ENCODE assay signal across 9 cellular contexts in the genomic region with DNA sequence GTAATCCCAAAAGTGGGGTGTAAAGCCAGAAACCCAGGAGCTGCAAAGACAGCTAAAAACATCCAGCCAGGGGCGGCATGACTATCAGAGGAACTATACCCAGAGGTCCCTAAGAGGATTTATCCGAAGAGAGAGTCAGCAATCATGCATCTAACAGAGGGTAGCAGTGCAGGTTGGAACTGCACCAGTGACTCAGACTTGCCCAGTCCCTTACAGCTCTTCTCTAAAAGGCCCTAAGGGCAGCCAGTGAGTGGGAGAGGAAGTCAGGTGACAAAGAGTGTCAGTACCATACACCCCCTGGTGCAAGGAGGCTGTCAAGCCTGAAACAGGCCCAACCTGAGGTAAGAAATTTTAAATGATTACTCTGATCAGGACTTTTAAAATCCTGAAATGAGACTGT.
DNase-seq lines count a peak whose midpoint lies in the region; ATAC-seq and TF ChIP-seq lines count a peak whose summit lies in the region.
"Had no signal": no experiment of that assay in that cellular context is flagged by ENCODE, and none has a peak within 500 bp of the region (broad histone marks: within the 10 kb centered on the region; RNA-seq: fewer than 3 reads in every experiment).

No MANE protein-coding gene starts in this region.

- peak overlapping the region; percentile 40 for H3K27ac Mint-ChIP-seq in activated CD4-positive, alpha-beta memory T cell treated with anti-CD3 and anti-CD28 coated beads, Interleukin-2, amount 10 ng/mL, durations not matched to agents 7 days and 5 days

- H3K36me3 Mint-ChIP-seq in activated CD4-positive, alpha-beta memory T cell treated with anti-CD3 and anti-CD28 coated beads, Interleukin-2, amount 10 ng/mL, durations not matched to agents 7 days and 5 days (ENCODE audit: low read depth) = peaks cover 28% of the 10 kb centered on the region

- H3K27me3 ChIP-seq in prostate gland (replicated peaks; ENCODE audit: insufficient read depth) = no peaks in the 10 kb centered on the region

- WGBS in prostate gland = 90% methylated on average over 2 of the region's 2 CpGs

- H3K27ac ChIP-seq in prostate gland (no peak overlapping the region), caudate nucleus (ENCODE audit: low read depth, low read length) (no peak overlapping the region)

- intact Hi-C loops in left colon (cut with DNase I, micrococcal nuclease) = no loop called here
- intact Hi-C loops in prostate gland (cut with DNase I) = no loop called here

- no peak overlapping the region for H3K4me3 Mint-ChIP-seq in activated CD4-positive, alpha-beta memory T cell treated with anti-CD3 and anti-CD28 coated beads, Interleukin-2, amount 10 ng/mL, durations not matched to agents 7 days and 5 days

- DNase-seq in EH (ENCODE audit: low read depth) = peak; percentile 60
- DNase-seq in activated CD4-positive, alpha-beta memory T cell treated with anti-CD3 and anti-CD28 coated beads, Interleukin-2, amount 10 ng/mL, durations not matched to agents 7 days and 5 days = peak; percentile 39
- DNase-seq in left colon = peak in 1 of 2 donors; percentile 24
- no peak for DNase-seq in epidermal melanocyte (ENCODE audit: insufficient read length, low spot score)
- DNase-seq in prostate gland (ENCODE audit: low spot score) = no peak
- DNase-seq in caudate nucleus (lab: John Stamatoyannopoulos, UW) = no peak

- H3K4me1 Mint-ChIP-seq in activated CD4-positive, alpha-beta memory T cell treated with anti-CD3 and anti-CD28 coated beads, Interleukin-2, amount 10 ng/mL, durations not matched to agents 7 days and 5 days = peaks cover 33% of the 10 kb centered on the region

- H3K9me3 ChIP-seq in prostate gland = no peaks in the 10 kb centered on the region

- H3K4me3 ChIP-seq in prostate gland = no peak overlapping the region

- no peak for TF ChIP-seq POLR2A in prostate gland (IDR thresholded peaks at IDR 0.05)

- H3K27me3 Mint-ChIP-seq in activated CD4-positive, alpha-beta memory T cell treated with anti-CD3 and anti-CD28 coated beads, Interleukin-2, amount 10 ng/mL, durations not matched to agents 7 days and 5 days = no peaks in the 10 kb centered on the region
- H3K27me3 Mint-ChIP-seq: IgD-negative memory B cell had no signal

- POLR2A ChIA-PET in activated CD4-positive, alpha-beta memory T cell treated with anti-CD3 and anti-CD28 coated beads, Interleukin-2, amount 10 ng/mL, durations not matched to agents 7 days and 5 days (lab: Charles Lee) = interaction anchor here (1.4 kb wide), 2 partner anchors 26 to 87 kb away, joined by 3 to 5 read pairs; no protein-coding TSS in a partner anchor

- H3K9me3 Mint-ChIP-seq in activated CD4-positive, alpha-beta memory T cell treated with anti-CD3 and anti-CD28 coated beads, Interleukin-2, amount 10 ng/mL, durations not matched to agents 7 days and 5 days = no peaks in the 10 kb centered on the region
- H3K9me3 Mint-ChIP-seq: IgD-negative memory B cell had no signal

- ATAC-seq in GM19452 (IDR thresholded peaks at IDR 0.05; ENCODE audit: unreplicated experiment) = peak; percentile 93
- peak; percentile 99 for ATAC-seq in HG03378 (IDR thresholded peaks at IDR 0.05; ENCODE audit: unreplicated experiment)
- peak; percentile 52 for ATAC-seq in left colon

- no peak for TF ChIP-seq CTCF in prostate gland (IDR thresholded peaks at IDR 0.05)

- no peaks in the 10 kb centered on the region for H3K4me1 ChIP-seq in prostate gland (replicated peaks)

- H3K36me3 ChIP-seq in prostate gland = no peaks in the 10 kb centered on the region

- CTCF ChIA-PET in activated CD4-positive, alpha-beta memory T cell treated with anti-CD3 and anti-CD28 coated beads, Interleukin-2, amount 10 ng/mL, durations not matched to agents 7 days and 5 days (lab: Charles Lee) = no interaction called here

Comparison
In these comparisons a context has a peak if more than half of its experiments do, and no peak if none do; other contexts are left out.
1. DNase-seq: peak in EH (single experiment) and activated CD4-positive, alpha-beta memory T cell treated with anti-CD3 and anti-CD28 coated beads, Interleukin-2, amount 10 ng/mL, durations not matched to agents 7 days and 5 days (single experiment); none in epidermal melanocyte (single experiment), prostate gland (single experiment) and caudate nucleus (0 of 61).
2. Peak in every context shown above with its lines, with median percentiles within 50 percentile points of each other: ATAC-seq.